Comparison of ENCODE assay signal across 13 cellular contexts in the genomic region with DNA sequence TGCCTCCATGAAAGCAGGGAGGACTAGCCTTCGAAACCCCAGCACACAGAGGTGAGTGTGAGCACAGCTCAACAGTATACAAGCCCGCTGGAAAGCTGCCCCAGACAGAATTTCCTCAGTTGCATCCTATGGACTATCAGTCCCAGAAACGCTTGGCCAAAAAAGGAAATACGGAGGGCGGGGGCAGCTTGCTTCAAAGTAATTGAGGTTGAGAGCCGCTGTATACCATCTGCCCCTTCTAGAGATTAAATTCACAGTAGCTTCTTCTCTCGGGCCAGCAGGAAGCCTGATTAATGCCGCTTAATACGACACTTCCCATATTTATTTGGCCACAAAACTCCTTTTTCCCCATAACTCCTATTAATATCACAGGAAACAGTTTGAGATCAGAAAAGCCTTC.
DNase-seq lines count a peak whose midpoint lies in the region; ATAC-seq and TF ChIP-seq lines count a peak whose summit lies in the region.
"Had no signal": no experiment of that assay in that cellular context is flagged by ENCODE, and none has a peak within 500 bp of the region (broad histone marks: within the 10 kb centered on the region; RNA-seq: fewer than 3 reads in every experiment).

No MANE protein-coding gene starts in this region.

- H3K27ac ChIP-seq in OCI-LY1 (ENCODE audit: low read depth, low read length, poor library complexity, severe bottlenecking), result peak overlapping the region; percentile 97
- H3K27ac ChIP-seq in neural progenitor cell, result no peak overlapping the region
- H3K27ac ChIP-seq: gastrocnemius medialis, SK-N-MC had no signal

- H3K4me1 ChIP-seq in OCI-LY1 (ENCODE audit: insufficient read depth, low read length, severe bottlenecking) (peaks cover 73% of the 10 kb centered on the region), neural progenitor cell (peaks cover 14% of the 10 kb centered on the region)

- no peaks in the 10 kb centered on the region for H3K36me3 ChIP-seq in OCI-LY1 (ENCODE audit: insufficient read depth, low read length)
- H3K36me3 ChIP-seq in neural progenitor cell, result no peaks in the 10 kb centered on the region
- H3K36me3 ChIP-seq: gastrocnemius medialis had no signal

- H3F3A ChIP-seq in OCI-LY1 (ENCODE audit: insufficient read depth, low read length) (no peaks in the 10 kb centered on the region), neural progenitor cell (ENCODE audit: low read depth) (no peaks in the 10 kb centered on the region)

- peak overlapping the region; percentile 62 for H3K27ac Mint-ChIP-seq in endothelial cell (ENCODE audit: unreplicated experiment)
- H3K27ac Mint-ChIP-seq in neural progenitor cell, result no peak overlapping the region
- no peak overlapping the region for H3K27ac Mint-ChIP-seq in stimulated activated naive B cell treated with anti-CD40 and anti-IgM and Interleukin-4, amounts not matched to agents 10 μg/mL and 1 μg/mL and 100 μg/mL, for 72 hours

- no peak for ATAC-seq in stimulated activated naive B cell treated with anti-CD40 and anti-IgM and Interleukin-4, amounts not matched to agents 10 μg/mL and 1 μg/mL and 100 μg/mL, for 72 hours (replicated peaks)
- ATAC-seq: activated T-cell treated with anti-CD3 and anti-CD28 coated beads, Interleukin-2, amount 50 U/mL, for 4 hours; gastrocnemius medialis had no signal

- H3K4me3 ChIP-seq in OCI-LY1 (ENCODE audit: low read depth, low read length, poor library complexity, severe bottlenecking) (no peak overlapping the region), neural progenitor cell (no peak overlapping the region)
- H3K4me3 ChIP-seq: gastrocnemius medialis, SK-N-MC had no signal

- H3K4me3 Mint-ChIP-seq in endothelial cell (ENCODE audit: unreplicated experiment) (no peak overlapping the region), neural progenitor cell (no peak overlapping the region)
- H3K4me3 Mint-ChIP-seq in stimulated activated naive B cell treated with anti-CD40 and anti-IgM and Interleukin-4, amounts not matched to agents 10 μg/mL and 1 μg/mL and 100 μg/mL, for 72 hours, result no peak overlapping the region
- H3K4me3 Mint-ChIP-seq: activated T-cell treated with anti-CD3 and anti-CD28 coated beads, Interleukin-2, amount 50 U/mL, for 4 hours had no signal

- H3K9ac ChIP-seq in OCI-LY1 (ENCODE audit: low read length), result peak overlapping the region; percentile 42
- H3K9ac ChIP-seq in neural progenitor cell, result no peak overlapping the region

- intact Hi-C loops in head of caudate nucleus (cut with DNase I), result no loop called here

- no peaks in the 10 kb centered on the region for H3K9me3 ChIP-seq in OCI-LY1 (ENCODE audit: low read length)
- H3K9me3 ChIP-seq in neural progenitor cell (ENCODE audit: low read depth), result no peaks in the 10 kb centered on the region
- H3K9me3 ChIP-seq: gastrocnemius medialis had no signal

- H4K20me1 ChIP-seq in OCI-LY1 (ENCODE audit: insufficient read depth, low read length) (no peaks in the 10 kb centered on the region), neural progenitor cell (ENCODE audit: low read depth) (no peaks in the 10 kb centered on the region)

- H3K36me3 Mint-ChIP-seq in endothelial cell (ENCODE audit: low read depth, unreplicated experiment) (no peaks in the 10 kb centered on the region), neural progenitor cell (no peaks in the 10 kb centered on the region)
- peaks cover 2 to 3% of the 10 kb centered on the region in 2 donors for H3K36me3 Mint-ChIP-seq in stimulated activated naive B cell treated with anti-CD40 and anti-IgM and Interleukin-4, amounts not matched to agents 10 μg/mL and 1 μg/mL and 100 μg/mL, for 72 hours

- H3K27me3 Mint-ChIP-seq in endothelial cell (ENCODE audit: unreplicated experiment) (peaks cover 11% of the 10 kb centered on the region), neural progenitor cell (ENCODE audit: insufficient read depth, low read depth) (peaks cover 14% of the 10 kb centered on the region)
- H3K27me3 Mint-ChIP-seq in stimulated activated naive B cell treated with anti-CD40 and anti-IgM and Interleukin-4, amounts not matched to agents 10 μg/mL and 1 μg/mL and 100 μg/mL, for 72 hours, result peaks cover 0 to 13% of the 10 kb centered on the region in 2 donors

- H3K4me1 Mint-ChIP-seq in endothelial cell (ENCODE audit: unreplicated experiment), result peaks cover 46% of the 10 kb centered on the region
- peaks cover 45% of the 10 kb centered on the region for H3K4me1 Mint-ChIP-seq in neural progenitor cell
- peaks cover 44 to 65% of the 10 kb centered on the region in 2 donors for H3K4me1 Mint-ChIP-seq in stimulated activated naive B cell treated with anti-CD40 and anti-IgM and Interleukin-4, amounts not matched to agents 10 μg/mL and 1 μg/mL and 100 μg/mL, for 72 hours

- DNase-seq in NCI-H2171 treated with DMSO at 0.1 percent for 48 hours (lab: John Stamatoyannopoulos, UW) (peak; percentile 45), NCI-H2171 (lab: John Stamatoyannopoulos, UW) (no peak), endothelial cell (ENCODE audit: low spot score) (no peak), neural progenitor cell (ENCODE audit: low spot score) (no peak), iPS-NIHi11 (ENCODE audit: low spot score) (no peak), head of caudate nucleus (no peak)
- no peak for DNase-seq in stimulated activated naive B cell treated with anti-CD40 and anti-IgM and Interleukin-4, amounts not matched to agents 10 μg/mL and 1 μg/mL and 100 μg/mL, for 72 hours
- DNase-seq: 8988T; activated T-cell treated with anti-CD3 and anti-CD28 coated beads, Interleukin-2, amount 50 U/mL, for 4 hours; gastrocnemius medialis; NCI-H748 treated with DMSO at 0.1 percent for 48 hours had no signal

- H3K27me3 ChIP-seq in OCI-LY1 (ENCODE audit: insufficient read depth, low read length), result no peaks in the 10 kb centered on the region
- no peaks in the 10 kb centered on the region for H3K27me3 ChIP-seq in neural progenitor cell
- H3K27me3 ChIP-seq: gastrocnemius medialis had no signal

- H3K4me2 ChIP-seq in OCI-LY1 (ENCODE audit: low read length), result peak overlapping the region; percentile 14; the same call in 1 of the 2 replicates
- peak overlapping the region; percentile 17 for H3K4me2 ChIP-seq in neural progenitor cell

- TF ChIP-seq CTCF in OCI-LY1 (IDR thresholded peaks at IDR 0.05; ENCODE audit: low read length), result no peak
- TF ChIP-seq CTCF in endothelial cell (IDR thresholded peaks at IDR 0.05; ENCODE audit: unreplicated experiment), result no peak
- TF ChIP-seq CTCF in neural progenitor cell (IDR thresholded peaks at IDR 0.05), result no peak

- H3K79me2 ChIP-seq in OCI-LY1 (ENCODE audit: insufficient read depth, low read length) (no peaks in the 10 kb centered on the region), neural progenitor cell (ENCODE audit: low read depth) (no peaks in the 10 kb centered on the region)

- no peaks in the 10 kb centered on the region for H3K9me2 ChIP-seq in OCI-LY1 (ENCODE audit: low read depth, low read length)

- no peaks in the 10 kb centered on the region for H3K9me3 Mint-ChIP-seq in endothelial cell (ENCODE audit: unreplicated experiment)
- peaks cover 3% of the 10 kb centered on the region for H3K9me3 Mint-ChIP-seq in neural progenitor cell
- H3K9me3 Mint-ChIP-seq in stimulated activated naive B cell treated with anti-CD40 and anti-IgM and Interleukin-4, amounts not matched to agents 10 μg/mL and 1 μg/mL and 100 μg/mL, for 72 hours, result peaks cover 4 to 6% of the 10 kb centered on the region in 2 donors
- H3K9me3 Mint-ChIP-seq: activated T-cell treated with anti-CD3 and anti-CD28 coated beads, Interleukin-2, amount 50 U/mL, for 4 hours had no signal

- H2AFZ ChIP-seq in OCI-LY1 (ENCODE audit: low read length) (no peak overlapping the region), neural progenitor cell (replicated peaks) (peak overlapping the region; percentile 58)
